In genomic region chrX:48785525-48786214, GRCh38 we compare ENCODE assay signal across 1 cellular context.
TF ChIP-seq lines count a peak whose summit lies in the region.

No MANE protein-coding gene starts in this region.

TF ChIP-seq in K562, 482 proteins besides CTCF, POLR2A, EP300 and RAD21 (continued from another document):
- TF ChIP-seq XRCC5 (IDR thresholded peaks at IDR 0.05; ENCODE audit: low read depth, low read length) = peak; percentile 60
- 0 out of 4 replicates have a peak, but pooled peaks of 1 of the 2 experiments have one; percentile 37 for TF ChIP-seq ZNF639 (CRISPR knock-in tag; conservative IDR thresholded peaks at IDR 0.05 in 1 of 2, IDR thresholded peaks at IDR 0.05 in 1 of 2)
- peak; percentile 86 to 98; a peak in 3 of 4 replicates for TF ChIP-seq RCOR1 (IDR thresholded peaks at IDR 0.05; ENCODE audit: borderline replicate concordance in 1 of 2, low read depth in 2 of 2, low read length in 2 of 2)
- no peak for TF ChIP-seq POLR2AphosphoS2 (IDR thresholded peaks at IDR 0.05; ENCODE audit: low read length)
- TF ChIP-seq ZBTB9 (CRISPR knock-in tag; IDR thresholded peaks at IDR 0.05) = peak; percentile 65; the same call in 1 of the 2 replicates
- 0 out of 2 replicates have a peak, but pooled peaks have one; percentile 35 for TF ChIP-seq REST (CRISPR knock-in tag; IDR thresholded peaks at IDR 0.05; ENCODE audit: low read depth)
- peak; percentile 80 for TF ChIP-seq SMARCA4 (IDR thresholded peaks at IDR 0.05)
- 0 out of 2 replicates have a peak, but pooled peaks have one; percentile 44 for TF ChIP-seq SREBF2 (CRISPR knock-in tag; IDR thresholded peaks at IDR 0.05)
- no peak for TF ChIP-seq STAT6 (CRISPR knock-in tag; IDR thresholded peaks at IDR 0.05)
- TF ChIP-seq STAG1 (CRISPR knock-in tag; IDR thresholded peaks at IDR 0.05; ENCODE audit: borderline replicate concordance) = no peak
- no peak for TF ChIP-seq ID3 (CRISPR knock-in tag; IDR thresholded peaks at IDR 0.05)
- peak; percentile 87 for TF ChIP-seq ID3 (tag; IDR thresholded peaks at IDR 0.05)
- TF ChIP-seq ZNF311 (CRISPR knock-in tag; IDR thresholded peaks at IDR 0.05) = no peak
- 0 out of 2 replicates have a peak, but pooled peaks have one; percentile 11 for TF ChIP-seq ZEB2 (IDR thresholded peaks at IDR 0.05)
- TF ChIP-seq ZBTB5 (IDR thresholded peaks at IDR 0.05) = no peak
- no peak for TF ChIP-seq EZH2 (IDR thresholded peaks at IDR 0.05; ENCODE audit: borderline replicate concordance, low read depth, low read length)
TF ChIP-seq in K562: peak in this region for 98.
